9 cellular contexts compared by ENCODE assay signal in the genomic region with DNA sequence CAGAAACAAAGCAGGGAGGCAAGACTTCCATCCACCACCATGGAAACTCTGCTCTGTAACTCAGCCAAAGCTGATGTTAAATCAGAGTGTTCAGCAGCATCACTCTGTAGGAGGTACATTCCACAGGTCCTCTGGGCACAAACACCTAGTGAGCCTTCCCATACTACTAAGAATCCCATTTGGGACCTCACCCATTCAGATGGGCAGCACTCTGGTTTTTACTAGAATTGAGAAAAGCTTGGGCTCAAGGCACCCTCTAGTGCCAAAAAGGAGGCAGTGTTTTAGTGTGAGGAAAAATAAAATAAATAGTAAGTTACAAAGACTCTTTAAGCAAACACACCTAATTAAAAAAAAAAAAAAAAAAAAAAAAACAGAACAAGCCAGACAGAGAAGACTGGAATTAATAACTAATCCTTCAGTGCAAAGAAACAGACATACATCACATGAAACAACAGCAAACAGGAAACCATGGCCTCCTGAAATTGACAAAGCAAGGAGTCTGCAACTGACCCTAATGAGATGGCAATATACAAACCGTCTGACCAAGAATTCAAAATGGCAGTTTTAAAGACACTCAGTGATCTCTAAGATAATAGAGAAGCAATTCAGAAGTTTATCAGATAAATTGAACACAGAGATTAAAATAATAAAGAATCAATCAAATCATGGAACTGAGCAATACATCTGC.
DNase-seq lines count a peak whose midpoint lies in the region; ATAC-seq and TF ChIP-seq lines count a peak whose summit lies in the region.
"Had no signal": no experiment of that assay in that cellular context is flagged by ENCODE, and none has a peak within 500 bp of the region (broad histone marks: within the 10 kb centered on the region; RNA-seq: fewer than 3 reads in every experiment).

No MANE protein-coding gene starts in this region.

- H3K9me3 Mint-ChIP-seq in activated CD4-positive, alpha-beta T cell treated with anti-CD3 and anti-CD28 coated beads, Interleukin-2, amount 10 ng/mL, durations not matched to agents 24 days and 14 days, result peaks cover 4% of the 10 kb centered on the region
- H3K9me3 Mint-ChIP-seq in progenitor cell of endocrine pancreas (ENCODE audit: low read depth), result peaks cover 18% of the 10 kb centered on the region

- no peak overlapping the region for H3K4me2 ChIP-seq in KMS-11

- no peaks in the 10 kb centered on the region for H3K9me3 ChIP-seq in body of pancreas
- H3K9me3 ChIP-seq: pancreas had no signal

- H4K20me1 ChIP-seq in KMS-11 (ENCODE audit: insufficient read depth), result no peaks in the 10 kb centered on the region

- WGBS in body of pancreas, 2 donors, result 50 to 68% methylated on average over 1 of the region's 1 CpG

- H3K9ac ChIP-seq in KMS-11, result no peak overlapping the region

- no peak overlapping the region for H3K27ac Mint-ChIP-seq in activated CD4-positive, alpha-beta T cell treated with anti-CD3 and anti-CD28 coated beads, Interleukin-2, amount 10 ng/mL, durations not matched to agents 24 days and 14 days
- no peak overlapping the region for H3K27ac Mint-ChIP-seq in progenitor cell of endocrine pancreas

- no peaks in the 10 kb centered on the region for H3K27me3 ChIP-seq in KMS-11 (ENCODE audit: insufficient read depth, low read depth)
- no peaks in the 10 kb centered on the region for H3K27me3 ChIP-seq in body of pancreas
- H3K27me3 ChIP-seq: pancreas had no signal

- intact Hi-C loops in activated CD4-positive, alpha-beta T cell treated with anti-CD3 and anti-CD28 coated beads, Interleukin-2, amount 10 ng/mL, durations not matched to agents 24 days and 14 days (cut with micrococcal nuclease), result loop anchor here (1.0 kb wide), 2 partner anchors 30 to 55 kb away; no protein-coding TSS in a partner anchor
- intact Hi-C loops in body of pancreas (cut with DNase I), result no loop called here

- TF ChIP-seq CTCF in KMS-11 (conservative IDR thresholded peaks at IDR 0.05; ENCODE audit: low read depth, low read length), result peak; percentile 57
- peak in 4 of 7 experiments; percentile 8 to 31 (median 24) for TF ChIP-seq CTCF in body of pancreas (IDR thresholded peaks at IDR 0.05)
- TF ChIP-seq CTCF in progenitor cell of endocrine pancreas (IDR thresholded peaks at IDR 0.05; ENCODE audit: unreplicated experiment), result peak; percentile 52

- H3K79me2 ChIP-seq in KMS-11 (ENCODE audit: insufficient read depth, low read depth), result no peaks in the 10 kb centered on the region

- H3K4me1 Mint-ChIP-seq in activated CD4-positive, alpha-beta T cell treated with anti-CD3 and anti-CD28 coated beads, Interleukin-2, amount 10 ng/mL, durations not matched to agents 24 days and 14 days, result peaks cover 13% of the 10 kb centered on the region
- H3K4me1 Mint-ChIP-seq in progenitor cell of endocrine pancreas (ENCODE audit: low read depth), result no peaks in the 10 kb centered on the region

- peaks cover 4% of the 10 kb centered on the region for H3K27me3 Mint-ChIP-seq in activated CD4-positive, alpha-beta T cell treated with anti-CD3 and anti-CD28 coated beads, Interleukin-2, amount 10 ng/mL, durations not matched to agents 24 days and 14 days
- H3K27me3 Mint-ChIP-seq in progenitor cell of endocrine pancreas, result no peaks in the 10 kb centered on the region

- H3K36me3 ChIP-seq in KMS-11 (ENCODE audit: insufficient read depth) (no peaks in the 10 kb centered on the region), body of pancreas (replicated peaks in 1 of 2; ENCODE audit: insufficient read depth in 1 of 2, low read depth in 2 of 2) (no peaks in the 10 kb centered on the region)
- H3K36me3 ChIP-seq: pancreas had no signal

- no peak for TF ChIP-seq POLR2A in body of pancreas (IDR thresholded peaks at IDR 0.05)

- peak overlapping the region; percentile 75 for H3K4me3 Mint-ChIP-seq in activated CD4-positive, alpha-beta T cell treated with anti-CD3 and anti-CD28 coated beads, Interleukin-2, amount 10 ng/mL, durations not matched to agents 24 days and 14 days
- H3K4me3 Mint-ChIP-seq in progenitor cell of endocrine pancreas (ENCODE audit: low read depth), result no peak overlapping the region

- no peak overlapping the region for H3K4me3 ChIP-seq in KMS-11 (IDR thresholded peaks at IDR 0.05; ENCODE audit: insufficient read depth, low read depth, low read length)
- H3K4me3 ChIP-seq in body of pancreas, result no peak overlapping the region
- H3K4me3 ChIP-seq: pancreas had no signal

- peak; percentile 61 for DNase-seq in activated CD4-positive, alpha-beta T cell treated with anti-CD3 and anti-CD28 coated beads, Interleukin-2, amount 10 ng/mL, durations not matched to agents 24 days and 14 days
- DNase-seq in activated CD4-positive, alpha-beta T cell treated with anti-CD3 and anti-CD28 coated beads, Interleukin-2, amount 50 U/mL, for 48 hours, result no peak
- DNase-seq in body of pancreas (no peak), progenitor cell of endocrine pancreas (ENCODE audit: low spot score, unreplicated experiment) (no peak), COR-L47 (lab: John Stamatoyannopoulos, UW) (no peak)
- no peak for DNase-seq in stimulated activated CD4-positive, alpha-beta T cell treated with anti-CD3 and anti-CD28 coated beads, Interleukin-15, amount 100 ng/mL, for 24 hours
- DNase-seq: pancreas had no signal

- no peak for ATAC-seq in body of pancreas
- ATAC-seq in HG03469 (IDR thresholded peaks at IDR 0.05; ENCODE audit: unreplicated experiment), result no peak

- peaks cover 2% of the 10 kb centered on the region for H3K36me3 Mint-ChIP-seq in activated CD4-positive, alpha-beta T cell treated with anti-CD3 and anti-CD28 coated beads, Interleukin-2, amount 10 ng/mL, durations not matched to agents 24 days and 14 days (ENCODE audit: low read depth)
- no peaks in the 10 kb centered on the region for H3K36me3 Mint-ChIP-seq in progenitor cell of endocrine pancreas (ENCODE audit: insufficient read depth)

- H3K4me1 ChIP-seq in KMS-11 (ENCODE audit: low read depth, poor library complexity, severe bottlenecking), result no peaks in the 10 kb centered on the region
- no peaks in the 10 kb centered on the region for H3K4me1 ChIP-seq in body of pancreas
- H3K4me1 ChIP-seq: pancreas had no signal

- no peak overlapping the region for H2AFZ ChIP-seq in KMS-11 (ENCODE audit: low read depth)

- no peak overlapping the region for H3K27ac ChIP-seq in KMS-11
- no peak overlapping the region for H3K27ac ChIP-seq in body of pancreas
- H3K27ac ChIP-seq: pancreas had no signal
